8 cellular contexts compared by ENCODE assay signal in genomic region chr5:154860123-154860522, GRCh38. TPM values are rescaled to one million over a fixed set of nuclear protein-coding genes. Genes with fewer than 3 reads are reported as not detected.
DNase-seq lines count a peak whose midpoint lies in the region; ATAC-seq and TF ChIP-seq lines count a peak whose summit lies in the region.

No MANE protein-coding gene starts in this region.

- peak overlapping the region; percentile 99 for H3K27ac Mint-ChIP-seq in activated naive CD8-positive, alpha-beta T cell treated with anti-CD3 and anti-CD28 coated beads, Interleukin-2, amount 10 ng/mL, durations not matched to agents 7 days and 5 days

- peaks cover 20% of the 10 kb centered on the region for H3K36me3 Mint-ChIP-seq in activated naive CD8-positive, alpha-beta T cell treated with anti-CD3 and anti-CD28 coated beads, Interleukin-2, amount 10 ng/mL, durations not matched to agents 7 days and 5 days

- ATAC-seq in activated naive CD8-positive, alpha-beta T cell treated with anti-CD3 and anti-CD28 coated beads, Interleukin-2, amount 10 ng/mL, durations not matched to agents 7 days and 5 days (ENCODE audit: low read depth): no peak
- no peak for ATAC-seq in GM19463 (IDR thresholded peaks at IDR 0.05; ENCODE audit: unreplicated experiment)
- no peak for ATAC-seq in HG02588 (IDR thresholded peaks at IDR 0.05; ENCODE audit: unreplicated experiment)

- DNase-seq in ACHN (peak; percentile 37), kidney glomerular epithelial cell (lab: John Stamatoyannopoulos, UW) (peak; percentile 31), tibial artery (peak; percentile 71 to 79), C1 segment of cervical spinal cord (lab: John Stamatoyannopoulos, UW) (no peak)
- no peak for DNase-seq in Jurkat, Clone E6-1 (ENCODE audit: low read depth, low spot score)
- no peak for DNase-seq in activated naive CD8-positive, alpha-beta T cell treated with anti-CD3 and anti-CD28 coated beads, Interleukin-2, amount 10 ng/mL, durations not matched to agents 7 days and 5 days

- H3K36me3 ChIP-seq in tibial artery: peaks cover 8 to 16% (median 12%) of the 10 kb centered on the region in 3 donors

- POLR2A ChIA-PET in activated naive CD8-positive, alpha-beta T cell treated with anti-CD3 and anti-CD28 coated beads, Interleukin-2, amount 10 ng/mL, durations not matched to agents 7 days and 5 days (lab: Charles Lee): interaction anchor here (1.1 to 1.3 kb wide), 2 partner anchors 9 to 16 kb away, joined by 3 to 9 read pairs; no protein-coding TSS in a partner anchor

- TF ChIP-seq CTCF in tibial artery (IDR thresholded peaks at IDR 0.05): no peak

- H3K4me3 Mint-ChIP-seq in activated naive CD8-positive, alpha-beta T cell treated with anti-CD3 and anti-CD28 coated beads, Interleukin-2, amount 10 ng/mL, durations not matched to agents 7 days and 5 days: peak overlapping the region; percentile 96

- no peaks in the 10 kb centered on the region for H3K27me3 ChIP-seq in tibial artery

- peaks cover 24% of the 10 kb centered on the region for H3K4me1 Mint-ChIP-seq in activated naive CD8-positive, alpha-beta T cell treated with anti-CD3 and anti-CD28 coated beads, Interleukin-2, amount 10 ng/mL, durations not matched to agents 7 days and 5 days

- in situ Hi-C loops in ACHN (cut with HindIII; ENCODE audit: low pct_ligation_motif_present, low pct_unique_long_range_greater_than_20kb, low sequenced_read_pairs): no loop called here

- H3K27ac ChIP-seq in tibial artery: peak overlapping the region; percentile 98

- no peaks in the 10 kb centered on the region for H3K9me3 ChIP-seq in tibial artery

- peak overlapping the region; percentile 96 for H3K4me3 ChIP-seq in Jurkat, Clone E6-1 (ENCODE audit: low read length)
- peak overlapping the region; percentile 85 to 92 for H3K4me3 ChIP-seq in tibial artery

- H3K27me3 Mint-ChIP-seq in activated naive CD8-positive, alpha-beta T cell treated with anti-CD3 and anti-CD28 coated beads, Interleukin-2, amount 10 ng/mL, durations not matched to agents 7 days and 5 days: no peaks in the 10 kb centered on the region

- H3K4me1 ChIP-seq in tibial artery: peaks cover 0 to 45% (median 23%) of the 10 kb centered on the region in 4 donors

- no peaks in the 10 kb centered on the region for H3K9me3 Mint-ChIP-seq in activated naive CD8-positive, alpha-beta T cell treated with anti-CD3 and anti-CD28 coated beads, Interleukin-2, amount 10 ng/mL, durations not matched to agents 7 days and 5 days

- intact Hi-C loops in tibial artery (cut with DNase I; ENCODE audit: low total_unique reads): no loop called here

RNA-seq across cellular contexts. Expression of gene CNOT8, which starts 1.7 kb away (rescaled TPM):
- polyA plus RNA-seq in Jurkat, Clone E6-1 (2012; ENCODE audit: insufficient read depth, insufficient read length): 82.1 TPM
- 10 to 100 TPM; 77.7 to 78.3 TPM for total RNA-seq in activated naive CD8-positive, alpha-beta T cell treated with anti-CD3 and anti-CD28 coated beads, Interleukin-2, amount 10 ng/mL, durations not matched to agents 7 days and 5 days

RNA-seq across cellular contexts. Expression of gene FAXDC2, which starts 9.7 kb away (rescaled TPM):
- not detected for polyA plus RNA-seq in Jurkat, Clone E6-1 (2012; ENCODE audit: insufficient read depth, insufficient read length)
- total RNA-seq in activated naive CD8-positive, alpha-beta T cell treated with anti-CD3 and anti-CD28 coated beads, Interleukin-2, amount 10 ng/mL, durations not matched to agents 7 days and 5 days: not detected

Comparison
In these comparisons a context has a peak if more than half of its experiments do, and no peak if none do; other contexts are left out.
1. DNase-seq: peak in ACHN (single experiment), kidney glomerular epithelial cell (single experiment) and tibial artery (2 of 2); none in Jurkat, Clone E6-1 (single experiment), activated naive CD8-positive, alpha-beta T cell treated with anti-CD3 and anti-CD28 coated beads, Interleukin-2, amount 10 ng/mL, durations not matched to agents 7 days and 5 days (single experiment) and C1 segment of cervical spinal cord (0 of 14).